17 cellular contexts compared by ENCODE assay signal in the genomic region with DNA sequence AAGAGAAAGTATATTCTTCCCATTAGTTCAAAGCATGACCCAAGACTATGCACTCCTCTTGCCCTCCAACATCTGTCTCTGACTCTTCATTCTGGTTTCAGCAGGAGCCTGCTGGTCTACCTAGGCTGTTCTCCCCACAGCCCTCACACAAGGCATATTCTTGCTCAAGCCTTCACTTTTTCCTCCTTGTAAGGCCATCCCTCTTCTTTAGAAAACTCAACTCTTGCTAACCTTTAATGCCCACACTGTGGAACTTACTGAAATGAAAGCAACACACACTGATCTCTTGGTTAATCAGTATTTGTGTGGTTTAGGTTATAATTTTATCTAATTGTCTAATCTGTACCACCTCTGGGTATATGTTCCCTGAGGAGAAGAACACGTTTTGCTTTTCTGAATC.
DNase-seq lines count a peak whose midpoint lies in the region; ATAC-seq and TF ChIP-seq lines count a peak whose summit lies in the region.
"Had no signal": no experiment of that assay in that cellular context is flagged by ENCODE, and none has a peak within 500 bp of the region (broad histone marks: within the 10 kb centered on the region; RNA-seq: fewer than 3 reads in every experiment).

No MANE protein-coding gene starts in this region.

- no peak overlapping the region for H3K27ac ChIP-seq in upper lobe of left lung
- H3K27ac ChIP-seq: right lobe of liver, transverse colon had no signal

- no peaks in the 10 kb centered on the region for H3K27me3 ChIP-seq in upper lobe of left lung
- H3K27me3 ChIP-seq: right lobe of liver, transverse colon had no signal

- H3K4me1 Mint-ChIP-seq in activated T-helper 1 cell treated with anti-CD3 and anti-CD28 coated beads, Interleukin-12 subunit alpha, Interleukin-12 subunit beta, Interleukin-2, Interleukin-4 antibody, amounts not matched to agents 30 ng/mL and 10 ng/mL and 1 ng/mL, durations not matched to agents 14 hours and 24 hours and 36 hours (ENCODE audit: low read depth), result peaks cover 74% of the 10 kb centered on the region
- H3K4me1 Mint-ChIP-seq in stimulated activated naive CD8-positive, alpha-beta T cell treated with anti-CD3 and anti-CD28 coated beads, Interleukin-15, amount 100 ng/mL, for 72 hours, result peaks cover 68% of the 10 kb centered on the region

- H3K4me1 ChIP-seq in upper lobe of left lung, result no peaks in the 10 kb centered on the region
- H3K4me1 ChIP-seq: right lobe of liver, transverse colon had no signal

- H3K27ac Mint-ChIP-seq in activated T-helper 1 cell treated with anti-CD3 and anti-CD28 coated beads, Interleukin-12 subunit alpha, Interleukin-12 subunit beta, Interleukin-2, Interleukin-4 antibody, amounts not matched to agents 30 ng/mL and 10 ng/mL and 1 ng/mL, durations not matched to agents 14 hours and 24 hours and 36 hours, result peak overlapping the region; percentile 77
- peak overlapping the region; percentile 31 to 70 for H3K27ac Mint-ChIP-seq in stimulated activated naive CD8-positive, alpha-beta T cell treated with anti-CD3 and anti-CD28 coated beads, Interleukin-15, amount 100 ng/mL, for 72 hours

- H3K27me3 Mint-ChIP-seq in activated T-helper 1 cell treated with anti-CD3 and anti-CD28 coated beads, Interleukin-12 subunit alpha, Interleukin-12 subunit beta, Interleukin-2, Interleukin-4 antibody, amounts not matched to agents 30 ng/mL and 10 ng/mL and 1 ng/mL, durations not matched to agents 14 hours and 24 hours and 36 hours (ENCODE audit: insufficient read depth), result no peaks in the 10 kb centered on the region
- H3K27me3 Mint-ChIP-seq in stimulated activated naive CD8-positive, alpha-beta T cell treated with anti-CD3 and anti-CD28 coated beads, Interleukin-15, amount 100 ng/mL, for 72 hours, result no peaks in the 10 kb centered on the region

- peaks cover 4% of the 10 kb centered on the region for H3K9me3 Mint-ChIP-seq in activated T-helper 1 cell treated with anti-CD3 and anti-CD28 coated beads, Interleukin-12 subunit alpha, Interleukin-12 subunit beta, Interleukin-2, Interleukin-4 antibody, amounts not matched to agents 30 ng/mL and 10 ng/mL and 1 ng/mL, durations not matched to agents 14 hours and 24 hours and 36 hours
- H3K9me3 Mint-ChIP-seq in stimulated activated naive CD8-positive, alpha-beta T cell treated with anti-CD3 and anti-CD28 coated beads, Interleukin-15, amount 100 ng/mL, for 72 hours, result peaks cover 0 to 15% of the 10 kb centered on the region in 2 donors

- intact Hi-C loops in activated T-helper 1 cell treated with anti-CD3 and anti-CD28 coated beads, Interleukin-12 subunit alpha, Interleukin-12 subunit beta, Interleukin-2, Interleukin-4 antibody, amounts not matched to agents 30 ng/mL and 10 ng/mL and 1 ng/mL, durations not matched to agents 14 hours and 24 hours and 36 hours (cut with micrococcal nuclease), result loop anchor here (10.0 kb wide), 1 partner anchor 369 kb away; no protein-coding TSS in a partner anchor

- no peaks in the 10 kb centered on the region for H3K36me3 ChIP-seq in upper lobe of left lung
- H3K36me3 ChIP-seq: right lobe of liver, transverse colon had no signal

- no peak for TF ChIP-seq CTCF in upper lobe of left lung (IDR thresholded peaks at IDR 0.05)

- H3K4me3 ChIP-seq in upper lobe of left lung, result no peak overlapping the region
- H3K4me3 ChIP-seq: K562, right lobe of liver, transverse colon had no signal

- ATAC-seq in stimulated activated naive CD8-positive, alpha-beta T cell treated with anti-CD3 and anti-CD28 coated beads, Interleukin-15, amount 100 ng/mL, for 72 hours, result peak; percentile 63
- no peak for ATAC-seq in upper lobe of left lung (ENCODE audit: low FRiP score in 2 of 2)
- ATAC-seq: K562, left cardiac atrium, right lobe of liver had no signal

- peak; percentile 48 for DNase-seq in stimulated activated CD4-positive, alpha-beta T cell treated with anti-CD3 and anti-CD28 coated beads, Interleukin-1b, Interleukin-23, amount 100 ng/mL, for 48 hours
- DNase-seq in stimulated activated CD4-positive, alpha-beta T cell treated with anti-CD3 and anti-CD28 coated beads, Interleukin-4, amount 100 ng/mL, for 4 hours, result no peak
- DNase-seq in activated T-helper 1 cell treated with anti-CD3 and anti-CD28 coated beads, Interleukin-12 subunit alpha, Interleukin-12 subunit beta, Interleukin-2, Interleukin-4 antibody, amounts not matched to agents 30 ng/mL and 10 ng/mL and 1 ng/mL, durations not matched to agents 14 hours and 24 hours and 36 hours (ENCODE audit: low spot score), result no peak
- peak; percentile 42 for DNase-seq in kidney tubule cell (ENCODE audit: low spot score)
- peak in 1 of 2 donors; percentile 39 for DNase-seq in stimulated activated naive CD8-positive, alpha-beta T cell treated with anti-CD3 and anti-CD28 coated beads, Interleukin-15, amount 100 ng/mL, for 72 hours
- no peak for DNase-seq in nucleus accumbens (lab: John Stamatoyannopoulos, UW)
- no peak for DNase-seq in NCI-H82 (lab: John Stamatoyannopoulos, UW)
- DNase-seq in upper lobe of left lung, result no peak
- DNase-seq: AML-193, amygdala, hypothalamus, left cardiac atrium, NCI-H2107, NCI-H69, right lobe of liver, transverse colon had no signal

- H3K9me3 ChIP-seq in upper lobe of left lung, result no peaks in the 10 kb centered on the region
- H3K9me3 ChIP-seq: right lobe of liver, transverse colon had no signal

- peaks cover 59% of the 10 kb centered on the region for H3K36me3 Mint-ChIP-seq in activated T-helper 1 cell treated with anti-CD3 and anti-CD28 coated beads, Interleukin-12 subunit alpha, Interleukin-12 subunit beta, Interleukin-2, Interleukin-4 antibody, amounts not matched to agents 30 ng/mL and 10 ng/mL and 1 ng/mL, durations not matched to agents 14 hours and 24 hours and 36 hours (ENCODE audit: low read depth)

- TF ChIP-seq POLR2A in upper lobe of left lung (IDR thresholded peaks at IDR 0.05), result no peak

- 70 to 75% methylated on average over 1 of the region's 1 CpG for WGBS in upper lobe of left lung, 2 donors

- peak overlapping the region; percentile 24 for H3K4me3 Mint-ChIP-seq in activated T-helper 1 cell treated with anti-CD3 and anti-CD28 coated beads, Interleukin-12 subunit alpha, Interleukin-12 subunit beta, Interleukin-2, Interleukin-4 antibody, amounts not matched to agents 30 ng/mL and 10 ng/mL and 1 ng/mL, durations not matched to agents 14 hours and 24 hours and 36 hours
- H3K4me3 Mint-ChIP-seq in stimulated activated naive CD8-positive, alpha-beta T cell treated with anti-CD3 and anti-CD28 coated beads, Interleukin-15, amount 100 ng/mL, for 72 hours, result peak overlapping the region; percentile 1 to 54

- no peak for TF ChIP-seq EP300 in upper lobe of left lung (IDR thresholded peaks at IDR 0.05)

Comparison
In these comparisons a context has a peak if more than half of its experiments do, and no peak if none do; other contexts are left out.
1. DNase-seq: peak in stimulated activated CD4-positive, alpha-beta T cell treated with anti-CD3 and anti-CD28 coated beads, Interleukin-1b, Interleukin-23, amount 100 ng/mL, for 48 hours (single experiment) and kidney tubule cell (single experiment); none in stimulated activated CD4-positive, alpha-beta T cell treated with anti-CD3 and anti-CD28 coated beads, Interleukin-4, amount 100 ng/mL, for 4 hours (0 of 2), activated T-helper 1 cell treated with anti-CD3 and anti-CD28 coated beads, Interleukin-12 subunit alpha, Interleukin-12 subunit beta, Interleukin-2, Interleukin-4 antibody, amounts not matched to agents 30 ng/mL and 10 ng/mL and 1 ng/mL, durations not matched to agents 14 hours and 24 hours and 36 hours (single experiment), nucleus accumbens (0 of 56), NCI-H82 (single experiment) and upper lobe of left lung (0 of 2).